Comparison of ENCODE assay signal across 28 cellular contexts in the genomic region with DNA sequence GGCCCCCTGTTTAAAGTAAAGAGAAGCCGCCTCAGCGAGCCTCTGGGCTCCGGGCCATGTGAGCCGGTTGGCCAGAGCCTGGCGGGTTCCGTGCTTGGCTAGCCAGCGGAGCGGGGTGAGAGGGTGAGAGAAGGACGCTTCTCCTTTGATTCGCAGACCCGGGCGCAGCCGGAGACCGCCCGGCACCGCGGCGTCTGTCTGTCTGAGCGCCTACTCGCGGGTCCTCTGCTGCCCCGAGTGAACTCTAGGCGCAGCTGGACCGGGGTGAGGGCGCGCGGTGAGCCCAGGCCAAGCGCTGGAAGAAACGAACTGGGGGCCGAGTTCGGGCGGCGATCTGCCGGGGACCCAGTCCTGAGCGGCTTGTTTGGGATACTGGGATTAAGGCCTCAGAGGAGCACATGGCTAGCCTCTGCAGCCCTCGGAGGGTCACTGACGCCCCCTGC. TPM values are rescaled to one million over a fixed set of nuclear protein-coding genes. Genes with fewer than 3 reads are reported as not detected.
DNase-seq lines count a peak whose midpoint lies in the region; ATAC-seq and TF ChIP-seq lines count a peak whose summit lies in the region.
"Had no signal": no experiment of that assay in that cellular context is flagged by ENCODE, and none has a peak within 500 bp of the region (broad histone marks: within the 10 kb centered on the region; RNA-seq: fewer than 3 reads in every experiment).

No MANE protein-coding gene starts in this region.

- H3K9me3 ChIP-seq in left ventricle myocardium inferior (replicated peaks) (no peaks in the 10 kb centered on the region), body of pancreas (no peaks in the 10 kb centered on the region)
- H3K9me3 ChIP-seq: stomach, transverse colon had no signal

- H3K4me1 ChIP-seq in left ventricle myocardium inferior (peaks cover 24% of the 10 kb centered on the region), mesendoderm (ENCODE audit: control insufficient read depth, low read depth, low read length) (peaks cover 2% of the 10 kb centered on the region), body of pancreas (no peaks in the 10 kb centered on the region)
- H3K4me1 ChIP-seq: transverse colon had no signal

- ATAC-seq in HG03045 (IDR thresholded peaks at IDR 0.05; ENCODE audit: unreplicated experiment), result no peak
- no peak for ATAC-seq in body of pancreas
- ATAC-seq in GM21723 (IDR thresholded peaks at IDR 0.05; ENCODE audit: unreplicated experiment), result no peak

- no peak overlapping the region for H4K5ac ChIP-seq in mesendoderm (ENCODE audit: low read length)

- no peak for TF ChIP-seq POLR2A in body of pancreas (IDR thresholded peaks at IDR 0.05)

- no peak overlapping the region for H3K18ac ChIP-seq in mesendoderm (ENCODE audit: low read length)

- no peak overlapping the region for H3K4me2 ChIP-seq in mesendoderm (ENCODE audit: low read length)

- intact Hi-C loops in left ventricle myocardium inferior (cut with micrococcal nuclease) (no loop called here), body of pancreas (cut with DNase I) (no loop called here)

- H4K8ac ChIP-seq in mesendoderm (ENCODE audit: low read depth, low read length), result no peak overlapping the region

- no peak overlapping the region for H2BK5ac ChIP-seq in mesendoderm (ENCODE audit: low read length)

- peak overlapping the region; percentile 53 for H3K4me3 ChIP-seq in coronary artery
- H3K4me3 ChIP-seq in left ventricle myocardium inferior, result peak overlapping the region; percentile 47
- H3K4me3 ChIP-seq in mesendoderm (ENCODE audit: low read length), result no peak overlapping the region
- H3K4me3 ChIP-seq in body of pancreas, result no peak overlapping the region
- H3K4me3 ChIP-seq: GM23248, lung, stomach, transverse colon had no signal

- H3K27ac ChIP-seq in coronary artery, result no peak overlapping the region
- peak overlapping the region; percentile 47 for H3K27ac ChIP-seq in left ventricle myocardium inferior (replicated peaks)
- H3K27ac ChIP-seq in mesendoderm (ENCODE audit: low read depth, low read length), result no peak overlapping the region
- H3K27ac ChIP-seq in body of pancreas, result no peak overlapping the region
- H3K27ac ChIP-seq: GM23248, stomach, transverse colon had no signal

- no peak overlapping the region for H3K9ac ChIP-seq in mesendoderm (ENCODE audit: low read length)
- H3K9ac ChIP-seq: GM23248 had no signal

- H3K36me3 ChIP-seq in left ventricle myocardium inferior (no peaks in the 10 kb centered on the region), mesendoderm (ENCODE audit: control insufficient read depth, insufficient read depth, low read length) (no peaks in the 10 kb centered on the region), body of pancreas (replicated peaks in 1 of 2; ENCODE audit: insufficient read depth in 1 of 2, low read depth in 2 of 2) (no peaks in the 10 kb centered on the region)
- H3K36me3 ChIP-seq: stomach, transverse colon had no signal

- H3K56ac ChIP-seq in mesendoderm (ENCODE audit: low read length), result no peak overlapping the region

- no CpG with 5 or more reads among the region's 37 CpGs for WGBS in mesendoderm (ENCODE audit: extremely low coverage, insufficient coverage, low lambda C conversion rate)
- 0% methylated on average over 5 to 37 of the region's 37 CpGs for WGBS in body of pancreas, 2 donors

- peak; percentile 28 for DNase-seq in GM10266 (ENCODE audit: extremely low spot score)
- DNase-seq in coronary artery (ENCODE audit: low spot score), result no peak
- DNase-seq in left ventricle myocardium inferior, result peak; percentile 23
- DNase-seq in mesendoderm, result peak; percentile 36
- no peak for DNase-seq in body of pancreas
- no peak for DNase-seq in GM20000 (ENCODE audit: low spot score)
- DNase-seq: activated B cell treated with CpG ODN at 0.5 μM for 24 hours; activated CD4-positive, alpha-beta memory T cell treated with anti-CD3 and anti-CD28 coated beads for 36 hours; activated naive CD8-positive, alpha-beta T cell treated with anti-CD3 and anti-CD28 coated beads, Interleukin-2, amount 10 ng/mL, durations not matched to agents 7 days and 5 days; CD4-positive, CD25-positive, alpha-beta regulatory T cell; foreskin fibroblast; GM23248; Karpas-422; MV-4-11; NCI-H1694; NCI-H226; NCI-H82; OCI-M1; stimulated activated CD4-positive, alpha-beta T cell treated with anti-CD3 and anti-CD28 coated beads, Interleukin-15, amount 100 ng/mL, for 24 hours; stomach; T1000; transverse colon had no signal

- TF ChIP-seq CTCF in GM10266 (IDR thresholded peaks at IDR 0.05; ENCODE audit: control insufficient read depth, insufficient read depth, low read depth, missing control alignments) (no peak), coronary artery (IDR thresholded peaks at IDR 0.05) (no peak), left ventricle myocardium inferior (IDR thresholded peaks at IDR 0.05; ENCODE audit: borderline replicate concordance) (no peak), body of pancreas (IDR thresholded peaks at IDR 0.05) (no peak), GM20000 (IDR thresholded peaks at IDR 0.05; ENCODE audit: extremely low read depth, missing control alignments) (no peak)

- no peak overlapping the region for H2AK5ac ChIP-seq in mesendoderm (ENCODE audit: low read length)

- H3K4ac ChIP-seq in mesendoderm (ENCODE audit: low read depth, low read length), result no peak overlapping the region

- H2BK15ac ChIP-seq in mesendoderm (replicated peaks; ENCODE audit: low read depth), result no peak overlapping the region

- no peak overlapping the region for H3K23ac ChIP-seq in mesendoderm (ENCODE audit: low read length)

- no peaks in the 10 kb centered on the region for H3K79me1 ChIP-seq in mesendoderm (ENCODE audit: low read length)

- H3K79me2 ChIP-seq in mesendoderm (ENCODE audit: control insufficient read depth, insufficient read depth, low read length), result no peaks in the 10 kb centered on the region

- peaks cover 100% of the 10 kb centered on the region for H3K27me3 ChIP-seq in left ventricle myocardium inferior (ENCODE audit: low read depth)
- H3K27me3 ChIP-seq in mesendoderm (ENCODE audit: insufficient read depth, low read length, poor library complexity), result peaks cover 85% of the 10 kb centered on the region
- peaks cover 0 to 12% of the 10 kb centered on the region in 2 donors for H3K27me3 ChIP-seq in body of pancreas

- H2BK120ac ChIP-seq in mesendoderm (ENCODE audit: low read depth, low read length), result no peak overlapping the region

RNA-seq across cellular contexts. Expression of a gene that starts 41.4 kb away (rescaled TPM):
- total RNA-seq in left ventricle myocardium inferior (75.1 TPM), body of pancreas (not detected)
- 0.10 TPM for polyA plus RNA-seq in mesendoderm (2013, experiment 1 of 2)
- polyA plus RNA-seq in mesendoderm (2013, experiment 2 of 2), result 0.13 TPM
- total RNA-seq: activated B cell treated with CpG ODN at 0.5 μM for 24 hours; activated CD4-positive, alpha-beta memory T cell treated with anti-CD3 and anti-CD28 coated beads for 36 hours; activated naive CD8-positive, alpha-beta T cell treated with anti-CD3 and anti-CD28 coated beads, Interleukin-2, amount 10 ng/mL, durations not matched to agents 7 days and 5 days; astrocyte; CD4-positive, CD25-positive, alpha-beta regulatory T cell; epithelial cell of proximal tubule; progenitor cell of endocrine pancreas; stomach; transverse colon had no signal
- polyA plus RNA-seq: CD4-positive, CD25-positive, alpha-beta regulatory T cell had no signal

Comparison
In these comparisons a context has a peak if more than half of its experiments do, and no peak if none do; other contexts are left out.
1. DNase-seq: peak in GM10266 (single experiment), left ventricle myocardium inferior (single experiment) and mesendoderm (single experiment); none in coronary artery (single experiment), body of pancreas (0 of 4) and GM20000 (single experiment).
2. H3K4me3 ChIP-seq: peak in coronary artery (single experiment) and left ventricle myocardium inferior (single experiment); none in mesendoderm (single experiment) and body of pancreas (0 of 2).
3. RNA of a gene that starts 41.4 kb away (total RNA-seq): 75.1 TPM in left ventricle myocardium inferior (single experiment); not detected in body of pancreas; every median in the first group is over 10 times any median in the second.